13 cellular contexts compared by ENCODE assay signal in genomic region chr2:212958757-212959295, GRCh38.
A peak's percentile ranks its signal among the peaks of the same experiment; 100 is the strongest.
DNase-seq lines count a peak whose midpoint lies in the region; ATAC-seq and FAIRE-seq lines count a peak whose summit lies in the region.
"Had no signal": no experiment of that assay in that cellular context is flagged by ENCODE, and none has a peak within 500 bp of the region (broad histone marks: within the 10 kb centered on the region; RNA-seq: fewer than 3 reads in every experiment).

No MANE protein-coding gene starts in this region.

- DNase-seq in ELR (ENCODE audit: low read depth) (peak; percentile 41), T-cell (no peak), skeletal muscle cell (ENCODE audit: low read depth) (peak; percentile 67), NCI-H345 treated with DMSO at 0.1 percent for 48 hours (lab: John Stamatoyannopoulos, UW; ENCODE audit: unreplicated experiment) (no peak), RCC 7860 (ENCODE audit: low spot score) (no peak), hippocampal formation (lab: John Stamatoyannopoulos, UW) (no peak)
- no peak for DNase-seq in effector memory CD8-positive, alpha-beta T cell
- DNase-seq: glutamatergic neuron, NCI-H1694 treated with DMSO at 0.1 percent for 48 hours had no signal

- FAIRE-seq in RCC 7860 (lab: Jason Lieb, UNC): no peak
- FAIRE-seq: D721Med had no signal

- POLR2A ChIA-PET in T-cell (lab: Charles Lee): no interaction called here

- peaks cover 34 to 44% (median 43%) of the 10 kb centered on the region in 3 donors for H3K4me1 Mint-ChIP-seq in T-cell
- H3K4me1 Mint-ChIP-seq in effector memory CD8-positive, alpha-beta T cell (ENCODE audit: low read depth in 2 of 2): peaks cover 33 to 36% of the 10 kb centered on the region in 2 donors

- H3K4me3 Mint-ChIP-seq in T-cell: peak overlapping the region; percentile 15 to 56 (median 39)
- peak overlapping the region; percentile 65 to 66 for H3K4me3 Mint-ChIP-seq in effector memory CD8-positive, alpha-beta T cell

- H3K4me3 ChIP-seq in skeletal muscle cell (ENCODE audit: low read depth, low read length): no peak overlapping the region
- H3K4me3 ChIP-seq: coronary artery, tibial nerve had no signal

- no peaks in the 10 kb centered on the region for H3K27me3 Mint-ChIP-seq in T-cell
- no peaks in the 10 kb centered on the region for H3K27me3 Mint-ChIP-seq in effector memory CD8-positive, alpha-beta T cell

- CTCF ChIA-PET in T-cell (lab: Charles Lee): interaction anchor here in 1 of 2 donors (0.5 kb wide), 1 partner anchor 11 kb away, joined by 4 read pairs; no protein-coding TSS in a partner anchor

- peak; percentile 35 to 59 (median 50) for ATAC-seq in T-cell (replicated peaks in 1 of 4)
- ATAC-seq in effector memory CD8-positive, alpha-beta T cell (replicated peaks): peak; percentile 80
- no peak for ATAC-seq in GM18502 (IDR thresholded peaks at IDR 0.05; ENCODE audit: poor library complexity, unreplicated experiment)

- H3K27ac Mint-ChIP-seq in T-cell: peak overlapping the region; percentile 55 to 59
- H3K27ac Mint-ChIP-seq in effector memory CD8-positive, alpha-beta T cell: peak overlapping the region; percentile 84 to 88

- H3K36me3 Mint-ChIP-seq in T-cell: no peaks in the 10 kb centered on the region
- peaks cover 2% of the 10 kb centered on the region for H3K36me3 Mint-ChIP-seq in effector memory CD8-positive, alpha-beta T cell (ENCODE audit: insufficient read depth)

- peaks cover 0 to 7% (median 0%) of the 10 kb centered on the region in 3 donors for H3K9me3 Mint-ChIP-seq in T-cell
- no peaks in the 10 kb centered on the region for H3K9me3 Mint-ChIP-seq in effector memory CD8-positive, alpha-beta T cell

Comparison
In these comparisons a context has a peak if more than half of its experiments do, and no peak if none do; other contexts are left out.
1. DNase-seq: peak in ELR (single experiment) and skeletal muscle cell (single experiment); none in T-cell (0 of 34), effector memory CD8-positive, alpha-beta T cell (0 of 3), NCI-H345 treated with DMSO at 0.1 percent for 48 hours (single experiment), RCC 7860 (single experiment) and hippocampal formation (0 of 2).